In the genomic region with DNA sequence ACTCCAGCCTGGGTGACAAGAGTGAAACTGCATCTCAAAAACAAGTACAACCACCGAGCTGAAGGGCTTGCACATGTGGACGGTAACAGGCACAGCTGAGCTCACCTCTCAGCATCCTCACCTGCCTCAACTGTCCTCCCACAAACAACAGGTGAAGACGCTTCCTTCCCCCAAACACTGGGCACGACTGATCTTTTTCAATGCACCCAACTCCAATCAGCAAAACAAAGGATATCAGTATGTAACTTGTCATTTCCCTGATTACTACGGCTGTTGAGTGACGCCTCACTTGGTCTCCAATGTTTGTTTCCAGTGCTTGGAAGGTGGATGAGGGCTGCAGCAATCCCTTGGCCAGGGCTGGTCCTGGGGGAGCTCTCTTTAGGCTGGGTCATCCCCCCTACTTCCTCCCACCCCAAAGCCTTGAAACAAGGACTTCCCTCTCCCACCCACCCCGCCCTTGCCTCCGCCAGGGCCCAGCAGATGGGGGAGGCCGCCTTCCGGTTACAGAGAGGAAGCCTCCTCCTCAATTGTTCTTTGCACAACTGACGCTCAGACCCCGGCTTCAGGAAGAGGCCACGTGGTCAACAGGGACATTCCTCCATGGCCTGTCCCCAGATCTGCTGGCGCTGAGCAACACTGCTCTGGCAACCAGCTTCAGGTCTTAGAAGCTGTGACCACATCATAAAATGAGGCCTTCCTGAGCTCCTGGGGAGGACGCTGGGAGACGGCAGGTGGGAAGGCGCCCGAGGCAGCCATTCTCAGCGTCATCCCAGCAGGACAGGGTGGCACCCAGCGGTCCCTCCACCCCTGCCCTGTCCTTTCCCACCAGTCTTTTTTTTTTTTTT, we compare ENCODE assay signal across 8 cellular contexts. TPM values are rescaled to one million over a fixed set of nuclear protein-coding genes. Genes with fewer than 3 reads are reported as not detected.
DNase-seq lines count a peak whose midpoint lies in the region; ATAC-seq and TF ChIP-seq lines count a peak whose summit lies in the region.

No MANE protein-coding gene starts in this region.

- H3K36me3 Mint-ChIP-seq in CD14-positive monocyte: peaks cover 6 to 36% of the 10 kb centered on the region in 2 donors

- H3K36me3 ChIP-seq in mucosa of descending colon (ENCODE audit: low read depth): no peaks in the 10 kb centered on the region

- H3K9me3 ChIP-seq in mucosa of descending colon: no peaks in the 10 kb centered on the region

- CTCF ChIA-PET in HEK293T (lab: Yijun Ruan, JAX): no interaction called here

- ATAC-seq in mucosa of descending colon: peak; percentile 39
- no peak for ATAC-seq in HG02885 (IDR thresholded peaks at IDR 0.05; ENCODE audit: poor library complexity, unreplicated experiment)

- H3K4me3 ChIP-seq in cardiac fibroblast (replicated peaks in 1 of 2; ENCODE audit: low read depth in 2 of 2, low read length in 2 of 2): no peak overlapping the region
- H3K4me3 ChIP-seq in mucosa of descending colon: no peak overlapping the region

- peak; percentile 72 for DNase-seq in CD14-positive monocyte (ENCODE audit: low spot score)
- peak; percentile 59 to 85 for DNase-seq in NOMO-1 (lab: John Stamatoyannopoulos, UW; ENCODE audit: unreplicated experiment in 2 of 2)
- peak; percentile 28 to 30 for DNase-seq in cardiac fibroblast (ENCODE audit: low read depth in 2 of 2)
- DNase-seq in mucosa of descending colon: peak; percentile 48 to 83 (median 57)
- DNase-seq in G401 (ENCODE audit: low spot score): no peak
- no peak for DNase-seq in HEK293T (ENCODE audit: extremely low spot score)
- DNase-seq in NCI-H2029 (lab: John Stamatoyannopoulos, UW): no peak

- peaks cover 86% of the 10 kb centered on the region for H3K4me1 Mint-ChIP-seq in CD14-positive monocyte

- TF ChIP-seq CTCF in CD14-positive monocyte (IDR thresholded peaks at IDR 0.05) (no peak), cardiac fibroblast (IDR thresholded peaks at IDR 0.05; ENCODE audit: low read depth, low read length) (no peak), mucosa of descending colon (IDR thresholded peaks at IDR 0.05) (no peak)

- POLR2A ChIA-PET in HEK293T (lab: Yijun Ruan, JAX): no interaction called here

- peak overlapping the region; percentile 72 to 91 for H3K4me3 Mint-ChIP-seq in CD14-positive monocyte

- no peaks in the 10 kb centered on the region for H3K9me3 Mint-ChIP-seq in CD14-positive monocyte

- intact Hi-C loops in CD14-positive monocyte (cut with micrococcal nuclease): loop anchor here in 1 of 2 donors (10.0 kb wide), 2 partner anchors 464 to 1084 kb away; a partner anchor contains a TSS
- intact Hi-C loops in mucosa of descending colon (cut with DNase I, micrococcal nuclease): no loop called here

- in situ Hi-C loops in G401 (cut with HindIII; ENCODE audit: low sequenced_read_pairs): no loop called here

- H3K4me1 ChIP-seq in mucosa of descending colon (ENCODE audit: low read depth): no peaks in the 10 kb centered on the region

- peak overlapping the region; percentile 92 to 98 (median 96) for H3K27ac Mint-ChIP-seq in CD14-positive monocyte

- H3K27me3 Mint-ChIP-seq in CD14-positive monocyte (ENCODE audit: low read depth in 3 of 3): peaks cover 0 to 2% (median 0%) of the 10 kb centered on the region in 3 donors

TF ChIP-seq in HEK293T, 16 proteins besides CTCF, POLR2A, EP300 and RAD21:
- TF ChIP-seq FOXA1 (IDR thresholded peaks at IDR 0.05) (no peak), ARNT (IDR thresholded peaks at IDR 0.05) (no peak), CTBP1 (IDR thresholded peaks at IDR 0.05; ENCODE audit: borderline replicate concordance) (no peak), SUZ12 (IDR thresholded peaks at IDR 0.05) (no peak), SP1 (IDR thresholded peaks at IDR 0.05) (no peak), L3MBTL2 (conservative IDR thresholded peaks at IDR 0.05) (no peak), LEF1 (IDR thresholded peaks at IDR 0.05; ENCODE audit: borderline replicate concordance) (no peak), FOXK2 (IDR thresholded peaks at IDR 0.05) (no peak), NFRKB (IDR thresholded peaks at IDR 0.05) (no peak), ELF4 (IDR thresholded peaks at IDR 0.05) (no peak), FOXM1 (IDR thresholded peaks at IDR 0.05; ENCODE audit: borderline replicate concordance) (no peak), TARDBP (IDR thresholded peaks at IDR 0.05) (no peak), BHLHE40 (IDR thresholded peaks at IDR 0.05; ENCODE audit: borderline replicate concordance) (no peak), ZNF384 (IDR thresholded peaks at IDR 0.05) (no peak)
- TF ChIP-seq, protein P1, sequence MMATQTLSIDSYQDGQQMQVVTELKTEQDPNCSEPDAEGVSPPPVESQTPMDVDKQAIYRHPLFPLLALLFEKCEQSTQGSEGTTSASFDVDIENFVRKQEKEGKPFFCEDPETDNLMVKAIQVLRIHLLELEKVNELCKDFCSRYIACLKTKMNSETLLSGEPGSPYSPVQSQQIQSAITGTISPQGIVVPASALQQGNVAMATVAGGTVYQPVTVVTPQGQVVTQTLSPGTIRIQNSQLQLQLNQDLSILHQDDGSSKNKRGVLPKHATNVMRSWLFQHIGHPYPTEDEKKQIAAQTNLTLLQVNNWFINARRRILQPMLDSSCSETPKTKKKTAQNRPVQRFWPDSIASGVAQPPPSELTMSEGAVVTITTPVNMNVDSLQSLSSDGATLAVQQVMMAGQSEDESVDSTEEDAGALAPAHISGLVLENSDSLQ (IDR thresholded peaks at IDR 0.05): no peak

RNA-seq across cellular contexts. Expression of a gene that starts 5.9 kb away (rescaled TPM):
- polyA plus RNA-seq in CD14-positive monocyte: 1 to 10 TPM; 6.4 to 7.2 TPM
- total RNA-seq in mucosa of descending colon: 1 to 10 TPM; 1.4 to 3.9 (median 2.9) TPM
- 4.4 and 7.4 TPM in 2 replicates for total RNA-seq in G401 (2014; rRNA removed; shearing (Covaris generic))

RNA-seq across cellular contexts. Expression of a gene that starts 19.1 kb away (rescaled TPM):
- 1 to 10 TPM; 1.5 to 3.1 TPM for polyA plus RNA-seq in CD14-positive monocyte
- total RNA-seq in mucosa of descending colon: 1 to 10 TPM in 2 of 3 donors, under 1 TPM in 1; 0.58 to 9.7 (median 1.0) TPM
- 6.4 and 8.2 TPM in 2 replicates for total RNA-seq in G401 (2014; rRNA removed; shearing (Covaris generic))

Comparison
In these comparisons a context has a peak if more than half of its experiments do, and no peak if none do; other contexts are left out.
1. DNase-seq: peak in CD14-positive monocyte (single experiment), NOMO-1 (2 of 2), cardiac fibroblast (2 of 2) and mucosa of descending colon (3 of 3); none in G401 (single experiment), HEK293T (single experiment) and NCI-H2029 (single experiment).